In the genomic region with DNA sequence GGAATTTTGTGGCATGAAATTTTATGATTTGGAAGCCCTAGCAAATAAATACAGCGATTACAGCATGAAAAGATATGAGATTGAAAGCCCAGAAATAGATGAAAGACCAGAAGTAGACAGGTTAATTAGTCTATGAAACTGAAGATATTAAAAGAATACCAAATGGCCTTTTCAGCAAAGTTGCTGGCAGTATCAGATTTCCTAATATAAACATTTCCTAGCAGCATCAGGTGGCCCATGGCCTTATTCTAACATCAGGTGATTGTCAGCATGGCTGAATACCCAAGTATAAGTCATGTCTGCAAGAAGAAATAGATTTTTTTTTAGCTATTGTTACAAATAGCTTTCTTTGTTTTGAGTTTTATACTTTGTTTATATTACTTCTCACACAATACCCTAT, we compare ENCODE assay signal across 10 cellular contexts.
"Had no signal": no experiment of that assay in that cellular context is flagged by ENCODE, and none has a peak within 500 bp of the region (broad histone marks: within the 10 kb centered on the region; RNA-seq: fewer than 3 reads in every experiment).

No MANE protein-coding gene starts in this region.

- DNase-seq: activated CD4-positive, alpha-beta memory T cell treated with anti-CD3 and anti-CD28 coated beads, Interleukin-2, amount 10 ng/mL, durations not matched to agents 7 days and 5 days; activated CD4-positive, CD25-positive, alpha-beta regulatory T cell treated with anti-CD3 and anti-CD28 coated beads, Interleukin-2, amount 50 U/mL, for 72 hours; activated naive CD4-positive, alpha-beta T cell treated with anti-CD3 and anti-CD28 coated beads for 36 hours; colonic mucosa; effector CD8-positive, alpha-beta T cell; nephron progenitor cell; stimulated activated CD4-positive, alpha-beta T cell treated with anti-CD3 and anti-CD28 coated beads, Interleukin-12 subunit alpha, Interleukin-12 subunit beta, amount 100 ng/mL, for 4 hours; stimulated activated naive CD4-positive, alpha-beta T cell; trophoblast cell had no signal

- H3K27ac ChIP-seq: colonic mucosa, gastroesophageal sphincter had no signal

- H3K9me3 ChIP-seq: colonic mucosa, gastroesophageal sphincter had no signal

- H3K4me1 ChIP-seq: colonic mucosa, gastroesophageal sphincter had no signal

- H3K36me3 ChIP-seq: colonic mucosa, gastroesophageal sphincter had no signal

- H3K27me3 ChIP-seq: colonic mucosa, gastroesophageal sphincter had no signal

- H3K4me3 ChIP-seq: colonic mucosa, gastroesophageal sphincter had no signal
